8 cellular contexts compared by ENCODE assay signal in genomic region chr10:62268399-62269076, GRCh38. TPM values are rescaled to one million over a fixed set of nuclear protein-coding genes. Genes with fewer than 3 reads are reported as not detected.
DNase-seq lines count a peak whose midpoint lies in the region; ATAC-seq and TF ChIP-seq lines count a peak whose summit lies in the region.

Gene RTKN2, minus strand, starts transcription at chr10:62268844. Its CDS starts 234 bp downstream, at chr10:62268610.

- DNase-seq in Daoy (ENCODE audit: low read depth) (peak; percentile 85), H7 (peak; percentile 95), NAMALWA (ENCODE audit: low spot score) (peak; percentile 85), adrenal gland (peak; percentile 57 to 75 (median 70)), left cardiac atrium (peak; percentile 69), posterior cingulate gyrus (peak; percentile 47 to 95 (median 74)), upper lobe of left lung (peak; percentile 91 to 95)

- no peak for TF ChIP-seq EP300 in upper lobe of left lung (IDR thresholded peaks at IDR 0.05)

- H3F3A ChIP-seq in SU-DHL-6 (ENCODE audit: insufficient read depth): peaks cover 16% of the 10 kb centered on the region

- peaks cover 5 to 9% of the 10 kb centered on the region in 2 donors for H3K4me1 ChIP-seq in adrenal gland (replicated peaks in 1 of 2)
- H3K4me1 ChIP-seq in upper lobe of left lung: peaks cover 9 to 16% (median 12%) of the 10 kb centered on the region in 4 donors

- no peaks in the 10 kb centered on the region; the same call in 1 of the 2 replicates for H3K27me3 ChIP-seq in H7 (ENCODE audit: control insufficient read depth, insufficient read depth, low read length)
- no peaks in the 10 kb centered on the region for H3K27me3 ChIP-seq in SU-DHL-6 (ENCODE audit: low read length)
- H3K27me3 ChIP-seq in adrenal gland: peaks cover 3% of the 10 kb centered on the region
- peaks cover 0 to 6% (median 0%) of the 10 kb centered on the region in 4 donors for H3K27me3 ChIP-seq in upper lobe of left lung

- ATAC-seq in left cardiac atrium (peak; percentile 94 to 96), upper lobe of left lung (ENCODE audit: low FRiP score in 2 of 2) (peak; percentile 90 to 94)

- intact Hi-C loops in adrenal gland (cut with DNase I) (no loop called here), left cardiac atrium (cut with DNase I) (loop anchor here in 1 of 2 donors (10.0 kb wide), 1 partner anchor 166 kb away; no protein-coding TSS in a partner anchor), posterior cingulate gyrus (cut with DNase I) (loop anchor here (10.0 kb wide), 1 partner anchor 126 kb away; no protein-coding TSS in a partner anchor)

- H3K9me3 ChIP-seq in SU-DHL-6 (ENCODE audit: insufficient read depth, low read length) (no peaks in the 10 kb centered on the region), adrenal gland (replicated peaks in 1 of 3) (no peaks in the 10 kb centered on the region), upper lobe of left lung (no peaks in the 10 kb centered on the region)

- peak within 1 kb of the TSS; percentile 32; the same call in 1 of the 2 replicates for H3K27ac ChIP-seq in SU-DHL-6 (ENCODE audit: low read depth, low read length)
- H3K27ac ChIP-seq in adrenal gland: no peak within 1 kb of the TSS
- H3K27ac ChIP-seq in upper lobe of left lung: peak within 1 kb of the TSS; percentile 0 to 64 (median 46)

- H3K9me2 ChIP-seq in SU-DHL-6 (replicated peaks; ENCODE audit: insufficient read depth, low read length): no peaks in the 10 kb centered on the region

- no peak for TF ChIP-seq POLR2A in adrenal gland (IDR thresholded peaks at IDR 0.05)
- TF ChIP-seq POLR2A in upper lobe of left lung (IDR thresholded peaks at IDR 0.05): peak in 1 of 4 donors; percentile 59

- peak within 1 kb of the TSS; percentile 97 for H3K9ac ChIP-seq in SU-DHL-6 (ENCODE audit: low read length)

- H2AFZ ChIP-seq in SU-DHL-6 (ENCODE audit: low read depth, low read length, severe bottlenecking): peak within 1 kb of the TSS; percentile 94

- peak within 1 kb of the TSS; percentile 96 for H3K4me2 ChIP-seq in SU-DHL-6 (ENCODE audit: low read depth, low read length, poor library complexity, severe bottlenecking)

- TF ChIP-seq CTCF in SU-DHL-6 (IDR thresholded peaks at IDR 0.05; ENCODE audit: insufficient read depth, low read length, poor library complexity, severe bottlenecking) (no peak), adrenal gland (IDR thresholded peaks at IDR 0.05) (no peak), upper lobe of left lung (IDR thresholded peaks at IDR 0.05) (peak in 1 of 6 experiments; percentile 15)

- 0 to 4% (median 1%) methylated on average over 17 to 62 of the region's 62 CpGs for WGBS in adrenal gland, 4 donors
- 1% methylated on average over 15 to 52 of the region's 62 CpGs for WGBS in upper lobe of left lung, 2 donors

- H4K20me1 ChIP-seq in SU-DHL-6 (ENCODE audit: low read depth, low read length): no peaks in the 10 kb centered on the region; the same call in 1 of the 2 replicates

- H3K4me3 ChIP-seq in H7 (ENCODE audit: insufficient read depth, low read depth, low read length) (peak within 1 kb of the TSS; percentile 84), SU-DHL-6 (ENCODE audit: insufficient read depth, low read length, poor library complexity, severe bottlenecking) (peak within 1 kb of the TSS; percentile 100), adrenal gland (peak within 1 kb of the TSS in 3 of 4 donors; percentile 28 to 93 (median 63)), upper lobe of left lung (peak within 1 kb of the TSS; percentile 35 to 84 (median 66))

- H3K79me2 ChIP-seq in SU-DHL-6 (ENCODE audit: insufficient read depth, low read length): peaks cover 45% of the 10 kb centered on the region

- H3K36me3 ChIP-seq in H7 (replicated peaks; ENCODE audit: control insufficient read depth, insufficient read depth, low read length) (no peaks in the 10 kb centered on the region), SU-DHL-6 (ENCODE audit: low read length) (0 out of 2 replicates have a peak, but pooled peaks cover 7% of the 10 kb centered on the region), adrenal gland (replicated peaks in 1 of 2) (no peaks in the 10 kb centered on the region), upper lobe of left lung (no peaks in the 10 kb centered on the region)

RNA-seq across cellular contexts. Expression of gene RTKN2, which starts in this region (rescaled TPM):
- total RNA-seq in Daoy (2014; rRNA removed; shearing (Covaris generic)): 4.7 and 8.5 TPM in 2 replicates
- 9.5 and 12.5 TPM in 2 replicates for total RNA-seq in H7 (2014; rRNA removed; shearing (Covaris generic))
- total RNA-seq in adrenal gland (under 1 TPM in 4 of 8 donors, not detected in 4; 0.07 to 0.25 (median 0.13) TPM), left cardiac atrium (under 1 TPM in 1 of 2 donors, not detected in 1; 0.13 TPM), upper lobe of left lung (10 to 100 TPM; 47.1 to 99.5 (median 60.0) TPM)
- under 1 TPM; 0.07 to 0.08 (median 0.07) TPM for polyA plus RNA-seq in adrenal gland

Comparison
In these comparisons a context has a peak if more than half of its experiments do, and no peak if none do; other contexts are left out.
1. Peak in DNase-seq and H3K4me3 ChIP-seq in adrenal gland; RNA of the gene not detected or under 1 TPM.
2. Peak in DNase-seq and ATAC-seq in left cardiac atrium; RNA of the gene not detected or under 1 TPM.
3. H3K27ac ChIP-seq: peak in SU-DHL-6 (single experiment) and upper lobe of left lung (4 of 4); none in adrenal gland (0 of 5).
4. Peak in every context shown above with its lines, with median percentiles within 50 percentile points of each other: DNase-seq and H3K4me3 ChIP-seq.